Comparison of ENCODE assay signal across 8 cellular contexts in genomic region chr1:156193488-156194299, GRCh38. TPM values are rescaled to one million over a fixed set of nuclear protein-coding genes. Genes with fewer than 3 reads are reported as not detected.
DNase-seq lines count a peak whose midpoint lies in the region; ATAC-seq and TF ChIP-seq lines count a peak whose summit lies in the region.

Gene SLC25A44, plus strand, starts transcription at chr1:156194104. Its CDS starts 5,744 bp downstream, at chr1:156199848.

- DNase-seq in NCI-H1092 treated with DMSO at 0.1 percent for 48 hours (lab: John Stamatoyannopoulos, UW) (peak; percentile 99), SKM-1 (lab: John Stamatoyannopoulos, UW; ENCODE audit: unreplicated experiment) (peak; percentile 100), globus pallidus (ENCODE audit: low spot score) (peak; percentile 99), nucleus accumbens (lab: John Stamatoyannopoulos, UW) (peak; percentile 81 to 99 (median 96)), suprapubic skin (ENCODE audit: low spot score in 2 of 2) (peak; percentile 98)
- DNase-seq in activated naive CD4-positive, alpha-beta T cell treated with anti-CD3 and anti-CD28 coated beads, Interleukin-2, amount 50 U/mL, for 72 hours (ENCODE audit: low spot score in 2 of 2): peak; percentile 97 to 99

- peak; percentile 67 for TF ChIP-seq POLR2A in GM10847 (IDR thresholded peaks at IDR 0.05; ENCODE audit: extremely low read depth, insufficient read length)
- no peak for TF ChIP-seq POLR2A in suprapubic skin (IDR thresholded peaks at IDR 0.05)

- peak within 1 kb of the TSS; percentile 68 for H3K27ac ChIP-seq in suprapubic skin

- TF ChIP-seq EP300 in suprapubic skin (IDR thresholded peaks at IDR 0.05): no peak

- peaks cover 21% of the 10 kb centered on the region for H3K4me1 ChIP-seq in suprapubic skin

- WGBS in suprapubic skin: 1% methylated on average over 55 of the region's 59 CpGs

- H3K9me3 Mint-ChIP-seq in activated naive CD4-positive, alpha-beta T cell treated with anti-CD3 and anti-CD28 coated beads, Interleukin-2, amount 50 U/mL, for 72 hours: no peaks in the 10 kb centered on the region

- H3K4me3 ChIP-seq in suprapubic skin: peak within 1 kb of the TSS; percentile 77

- H3K27me3 ChIP-seq in suprapubic skin: no peaks in the 10 kb centered on the region

- H3K36me3 ChIP-seq in suprapubic skin: no peaks in the 10 kb centered on the region

- ATAC-seq in HG02610 (IDR thresholded peaks at IDR 0.05; ENCODE audit: unreplicated experiment): peak; percentile 94
- peak; percentile 91 to 96 for ATAC-seq in activated naive CD4-positive, alpha-beta T cell treated with anti-CD3 and anti-CD28 coated beads, Interleukin-2, amount 50 U/mL, for 72 hours

- peak within 1 kb of the TSS; percentile 94 to 98 for H3K27ac Mint-ChIP-seq in activated naive CD4-positive, alpha-beta T cell treated with anti-CD3 and anti-CD28 coated beads, Interleukin-2, amount 50 U/mL, for 72 hours

- H3K36me3 Mint-ChIP-seq in activated naive CD4-positive, alpha-beta T cell treated with anti-CD3 and anti-CD28 coated beads, Interleukin-2, amount 50 U/mL, for 72 hours: peaks cover 29 to 49% of the 10 kb centered on the region in 2 donors

- TF ChIP-seq CTCF in suprapubic skin (IDR thresholded peaks at IDR 0.05): peak; percentile 48 to 61

- H3K9me3 ChIP-seq in suprapubic skin: no peaks in the 10 kb centered on the region

RNA-seq across cellular contexts. Expression of gene SLC25A44, which starts in this region (rescaled TPM):
- total RNA-seq in activated naive CD4-positive, alpha-beta T cell treated with anti-CD3 and anti-CD28 coated beads, Interleukin-2, amount 50 U/mL, for 72 hours: 10 to 100 TPM; 79.1 to 82.1 TPM
- 10 to 100 TPM; 15.1 to 20.4 (median 17.2) TPM for total RNA-seq in suprapubic skin

Comparison
In these comparisons a context has a peak if more than half of its experiments do, and no peak if none do; other contexts are left out.
1. Peak in every context shown above with its lines: DNase-seq, ATAC-seq, H3K4me3 ChIP-seq and H3K27ac ChIP-seq.